In the genomic region with DNA sequence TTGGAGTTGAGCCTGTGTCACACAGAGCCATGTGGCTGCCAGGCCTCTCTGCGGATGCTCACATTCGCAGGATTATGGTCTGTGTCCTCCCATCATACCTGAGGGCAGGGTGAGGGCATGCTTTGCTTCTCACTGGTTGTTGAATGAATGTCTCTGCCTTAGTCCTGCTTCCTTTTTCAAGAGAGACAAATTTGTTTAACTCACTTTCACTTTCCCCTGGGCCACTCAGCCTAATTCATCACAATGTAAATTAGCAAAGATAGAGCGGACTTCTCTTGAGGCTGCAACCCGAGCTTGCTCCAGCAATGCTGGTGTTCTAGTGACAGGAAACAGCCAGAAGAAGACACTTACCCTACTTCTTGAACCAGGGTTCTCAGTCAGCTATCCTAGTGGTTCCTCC, we compare ENCODE assay signal across 24 cellular contexts. TPM values are rescaled to one million over a fixed set of nuclear protein-coding genes. Genes with fewer than 3 reads are reported as not detected.
DNase-seq lines count a peak whose midpoint lies in the region; ATAC-seq and TF ChIP-seq lines count a peak whose summit lies in the region.
"Had no signal": no experiment of that assay in that cellular context is flagged by ENCODE, and none has a peak within 500 bp of the region (broad histone marks: within the 10 kb centered on the region; RNA-seq: fewer than 3 reads in every experiment).

No MANE protein-coding gene starts in this region.

- H3K79me2 ChIP-seq in DND-41 (ENCODE audit: insufficient read depth, low read length) (no peaks in the 10 kb centered on the region), OCI-LY3 (ENCODE audit: low read length) (no peaks in the 10 kb centered on the region)

- H3K9me3 ChIP-seq in DND-41 (ENCODE audit: insufficient read depth, low read length, severe bottlenecking) (peaks cover 4% of the 10 kb centered on the region), OCI-LY3 (ENCODE audit: insufficient read depth, low read length) (no peaks in the 10 kb centered on the region), SJCRH30 (replicated peaks) (no peaks in the 10 kb centered on the region)
- H3K9me3 ChIP-seq: HAP-1, suprapubic skin, uterus had no signal

- H3K9ac ChIP-seq in DND-41 (ENCODE audit: low read depth, low read length), result no peak overlapping the region; the same call in 1 of the 2 replicates
- H3K9ac ChIP-seq in OCI-LY3 (ENCODE audit: low read length), result no peak overlapping the region

- peak overlapping the region; percentile 11 for H3K27ac ChIP-seq in DND-41 (ENCODE audit: low read length)
- peak overlapping the region; percentile 51 for H3K27ac ChIP-seq in OCI-LY3 (ENCODE audit: low read length)
- no peak overlapping the region for H3K27ac ChIP-seq in SJCRH30
- H3K27ac ChIP-seq: heart right ventricle, suprapubic skin, uterus had no signal

- H2AFZ ChIP-seq in DND-41 (ENCODE audit: low read depth, low read length), result peak overlapping the region; percentile 59
- peak overlapping the region; percentile 25; the same call in 1 of the 2 replicates for H2AFZ ChIP-seq in OCI-LY3 (ENCODE audit: low read depth, low read length)

- TF ChIP-seq CTCF in DND-41 (IDR thresholded peaks at IDR 0.05; ENCODE audit: borderline replicate concordance, extremely low read depth, low read length, poor library complexity, severe bottlenecking), result no peak
- no peak for TF ChIP-seq CTCF in OCI-LY3 (IDR thresholded peaks at IDR 0.05; ENCODE audit: low read depth, low read length)

- ATAC-seq in DND-41 (ENCODE audit: insufficient read depth, low read depth), result peak; percentile 80
- ATAC-seq in GM18867 (IDR thresholded peaks at IDR 0.05; ENCODE audit: unreplicated experiment), result peak; percentile 90
- peak; percentile 49 for ATAC-seq in HG02759 (IDR thresholded peaks at IDR 0.05; ENCODE audit: unreplicated experiment)
- ATAC-seq: activated T-cell treated with anti-CD3 and anti-CD28 coated beads, Interleukin-2, amount 50 U/mL, for 72 hours; heart right ventricle; left cardiac atrium; stimulated activated memory B cell treated with anti-CD40 and anti-IgM and Interleukin-4, amounts not matched to agents 10 μg/mL and 1 μg/mL and 100 μg/mL, for 72 hours had no signal

- H3K36me3 ChIP-seq in DND-41 (ENCODE audit: insufficient read depth, low read length), result no peaks in the 10 kb centered on the region
- no peaks in the 10 kb centered on the region for H3K36me3 ChIP-seq in OCI-LY3 (replicated peaks; ENCODE audit: low read depth, low read length)
- no peaks in the 10 kb centered on the region for H3K36me3 ChIP-seq in SJCRH30
- H3K36me3 ChIP-seq: HAP-1, heart right ventricle, suprapubic skin, uterus had no signal

- no peaks in the 10 kb centered on the region for H3K27me3 ChIP-seq in DND-41 (ENCODE audit: insufficient read depth, low read length, poor library complexity)
- peaks cover 11% of the 10 kb centered on the region; the same call in 1 of the 2 replicates for H3K27me3 ChIP-seq in OCI-LY3 (ENCODE audit: low read depth, low read length)
- 0 out of 2 replicates have a peak, but pooled peaks cover 3% of the 10 kb centered on the region for H3K27me3 ChIP-seq in SJCRH30
- H3K27me3 ChIP-seq: uterus had no signal

- DNase-seq in DND-41 (peak; percentile 19), SJCRH30 (no peak), mesenteric fat pad (ENCODE audit: low spot score) (no peak), GOT3 (lab: John Stamatoyannopoulos, UW) (no peak), LoVo (ENCODE audit: low spot score) (no peak)
- DNase-seq: activated T-cell treated with anti-CD3 and anti-CD28 coated beads, Interleukin-2, amount 50 U/mL, for 72 hours; aorta; C1 segment of cervical spinal cord; Calu3; central memory CD4-positive, alpha-beta T cell; dermis blood vessel endothelial cell; heart right ventricle; left cardiac atrium; NCI-H2081 treated with DMSO at 0.1 percent for 48 hours; NCI-H510A; uterus had no signal

- H3K4me1 ChIP-seq in DND-41 (ENCODE audit: insufficient read depth, low read length) (peaks cover 19% of the 10 kb centered on the region), OCI-LY3 (ENCODE audit: low read length) (peaks cover 18% of the 10 kb centered on the region), SJCRH30 (no peaks in the 10 kb centered on the region)
- H3K4me1 ChIP-seq: HAP-1, heart right ventricle, suprapubic skin, uterus had no signal

- H3K4me2 ChIP-seq in DND-41 (ENCODE audit: insufficient read depth, low read length) (peak overlapping the region; percentile 47; the same call in 1 of the 2 replicates), OCI-LY3 (ENCODE audit: low read length) (peak overlapping the region; percentile 67)
- H3K4me2 ChIP-seq: smooth muscle cell had no signal

- H3K4me3 ChIP-seq in DND-41 (ENCODE audit: low read depth in 1 of 2, low read length in 2 of 2) (no peak overlapping the region), OCI-LY3 (ENCODE audit: low read length) (peak overlapping the region; percentile 34), SJCRH30 (no peak overlapping the region)
- H3K4me3 ChIP-seq: HAP-1, heart right ventricle, smooth muscle cell, suprapubic skin, uterus had no signal

- H4K20me1 ChIP-seq in DND-41 (ENCODE audit: insufficient read depth, low read length) (no peaks in the 10 kb centered on the region), OCI-LY3 (ENCODE audit: insufficient read depth, low read length) (no peaks in the 10 kb centered on the region)

RNA-seq across cellular contexts. Expression of a gene that starts 35.5 kb away (rescaled TPM):
- total RNA-seq in SJCRH30 (2014; rRNA removed; shearing (Covaris generic)), result not detected in 2 replicates
- not detected for total RNA-seq in mesenteric fat pad
- total RNA-seq: dermis blood vessel endothelial cell, heart right ventricle, left cardiac atrium, smooth muscle cell had no signal

RNA-seq across cellular contexts. Expression of a gene that starts 43.7 kb away (rescaled TPM):
- not detected in 2 replicates for total RNA-seq in SJCRH30 (2014; rRNA removed; shearing (Covaris generic))
- total RNA-seq in mesenteric fat pad, result not detected
- total RNA-seq: activated T-cell treated with anti-CD3 and anti-CD28 coated beads, Interleukin-2, amount 50 U/mL, for 72 hours; aorta; dermis blood vessel endothelial cell; heart right ventricle; left cardiac atrium; myocyte; smooth muscle cell had no signal
